In the genomic region with DNA sequence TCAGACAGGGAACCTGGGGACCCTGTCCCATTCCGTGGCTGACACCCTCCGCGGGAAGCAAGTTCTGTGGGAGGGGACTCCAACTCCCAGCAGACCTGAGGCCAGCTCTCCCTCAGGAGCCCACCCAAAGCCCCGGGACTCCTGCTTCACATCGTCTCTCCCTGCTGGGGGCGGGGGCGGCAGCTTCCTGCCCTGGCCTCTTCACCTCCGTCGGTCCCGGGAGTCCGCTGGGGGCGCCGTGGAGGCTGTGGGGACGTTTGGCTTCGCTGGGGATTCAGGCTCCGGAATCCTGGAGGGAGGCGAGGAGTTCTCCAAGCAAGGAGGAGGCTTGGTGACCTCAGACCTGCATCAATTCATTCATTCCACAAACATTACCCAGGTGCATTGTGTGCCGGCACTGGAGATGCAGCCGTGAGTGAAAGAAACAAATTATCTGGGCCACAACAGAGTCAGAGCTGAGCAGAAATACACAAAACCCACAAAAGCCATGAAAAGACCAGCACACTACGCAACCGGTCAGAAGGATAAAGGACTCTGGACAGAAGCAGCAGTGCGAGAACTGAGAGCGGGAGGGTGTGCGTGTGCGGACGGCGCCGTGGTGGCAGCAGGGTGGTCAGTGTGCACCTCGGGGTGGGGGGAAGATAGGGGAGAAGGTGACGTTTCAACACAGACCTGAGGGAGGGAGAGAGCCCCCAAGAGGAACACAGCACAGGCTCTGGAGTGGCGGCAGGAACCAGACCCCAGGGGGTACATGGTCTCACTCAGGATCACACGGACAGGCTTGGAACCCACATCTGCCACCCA, we compare ENCODE assay signal across 17 cellular contexts. TPM values are rescaled to one million over a fixed set of nuclear protein-coding genes. Genes with fewer than 3 reads are reported as not detected.
"Had no signal": no experiment of that assay in that cellular context is flagged by ENCODE, and none has a peak within 500 bp of the region (broad histone marks: within the 10 kb centered on the region; RNA-seq: fewer than 3 reads in every experiment).

No MANE protein-coding gene starts in this region.

- H3K4me3 ChIP-seq: mucosa of descending colon, sigmoid colon, upper lobe of right lung had no signal

- H3K36me3 Mint-ChIP-seq: natural killer cell had no signal

- H3K9me3 Mint-ChIP-seq: activated T-helper 1 cell treated with anti-CD3 and anti-CD28 coated beads, Interleukin-12 subunit alpha, Interleukin-12 subunit beta, Interleukin-2, Interleukin-4 antibody, amounts not matched to agents 30 ng/mL and 10 ng/mL and 1 ng/mL, durations not matched to agents 14 hours and 24 hours and 36 hours; natural killer cell had no signal

- H3K4me1 Mint-ChIP-seq: activated CD4-positive, alpha-beta T cell treated with anti-CD3 and anti-CD28 coated beads for 36 hours had no signal

- H3K27ac Mint-ChIP-seq: activated CD4-positive, alpha-beta T cell treated with anti-CD3 and anti-CD28 coated beads for 36 hours; activated CD8-positive, alpha-beta T cell treated with anti-CD3 and anti-CD28 coated beads, Interleukin-2, amount 10 ng/mL, durations not matched to agents 7 days and 5 days; activated T-helper 1 cell treated with anti-CD3 and anti-CD28 coated beads, Interleukin-12 subunit alpha, Interleukin-12 subunit beta, Interleukin-2, Interleukin-4 antibody, amounts not matched to agents 30 ng/mL and 10 ng/mL and 1 ng/mL, durations not matched to agents 14 hours and 24 hours and 36 hours; natural killer cell had no signal

- H3K27ac ChIP-seq: upper lobe of right lung had no signal

- H3K27me3 Mint-ChIP-seq: activated CD4-positive, alpha-beta T cell treated with anti-CD3 and anti-CD28 coated beads for 36 hours had no signal

- H3K4me3 Mint-ChIP-seq: activated CD4-positive, alpha-beta T cell treated with anti-CD3 and anti-CD28 coated beads for 36 hours; activated CD8-positive, alpha-beta T cell treated with anti-CD3 and anti-CD28 coated beads, Interleukin-2, amount 10 ng/mL, durations not matched to agents 7 days and 5 days; activated T-helper 1 cell treated with anti-CD3 and anti-CD28 coated beads, Interleukin-12 subunit alpha, Interleukin-12 subunit beta, Interleukin-2, Interleukin-4 antibody, amounts not matched to agents 30 ng/mL and 10 ng/mL and 1 ng/mL, durations not matched to agents 14 hours and 24 hours and 36 hours; natural killer cell had no signal

- DNase-seq: activated CD4-positive, alpha-beta T cell treated with anti-CD3 and anti-CD28 coated beads for 36 hours; activated CD8-positive, alpha-beta T cell treated with anti-CD3 and anti-CD28 coated beads, Interleukin-2, amount 10 ng/mL, durations not matched to agents 7 days and 5 days; activated naive CD4-positive, alpha-beta T cell treated with Interleukin-2 at 50 U/mL for 16 hours; cortex of kidney; effector memory CD4-positive, alpha-beta T cell; erythroblast; hippocampal formation; natural killer cell; sigmoid colon; stimulated activated naive CD4-positive, alpha-beta T cell; T1000; upper lobe of right lung had no signal

- H3K9me3 ChIP-seq: mucosa of descending colon, sigmoid colon, upper lobe of right lung had no signal

- H3K27me3 ChIP-seq: sigmoid colon, upper lobe of right lung had no signal

RNA-seq across cellular contexts. Expression of a gene that starts 54.3 kb away (rescaled TPM):
- total RNA-seq: activated CD8-positive, alpha-beta T cell treated with anti-CD3 and anti-CD28 coated beads, Interleukin-2, amount 10 ng/mL, durations not matched to agents 7 days and 5 days; activated T-helper 1 cell treated with anti-CD3 and anti-CD28 coated beads, Interleukin-12 subunit alpha, Interleukin-12 subunit beta, Interleukin-2, Interleukin-4 antibody, amounts not matched to agents 30 ng/mL and 10 ng/mL and 1 ng/mL, durations not matched to agents 14 hours and 24 hours and 36 hours; lung microvascular endothelial cell; osteocyte had no signal

RNA-seq across cellular contexts. Expression of a gene that starts 56.6 kb away (rescaled TPM):
- total RNA-seq: activated T-helper 1 cell treated with anti-CD3 and anti-CD28 coated beads, Interleukin-12 subunit alpha, Interleukin-12 subunit beta, Interleukin-2, Interleukin-4 antibody, amounts not matched to agents 30 ng/mL and 10 ng/mL and 1 ng/mL, durations not matched to agents 14 hours and 24 hours and 36 hours; lung microvascular endothelial cell; pulmonary artery endothelial cell had no signal
